20 cellular contexts compared by ENCODE assay signal in genomic region chr6:127841811-127842210, GRCh38. TPM values are rescaled to one million over a fixed set of nuclear protein-coding genes. Genes with fewer than 3 reads are reported as not detected.
DNase-seq lines count a peak whose midpoint lies in the region; TF ChIP-seq lines count a peak whose summit lies in the region.
"Had no signal": no experiment of that assay in that cellular context is flagged by ENCODE, and none has a peak within 500 bp of the region (broad histone marks: within the 10 kb centered on the region; RNA-seq: fewer than 3 reads in every experiment).

No MANE protein-coding gene starts in this region.

- H3K18ac ChIP-seq in mesenchymal stem cell (ENCODE audit: low read depth in 1 of 2, low read length in 2 of 2) = no peak overlapping the region

- TF ChIP-seq CTCF in choroid plexus epithelial cell (conservative IDR thresholded peaks at IDR 0.05; ENCODE audit: low read depth, low read length) (no peak), type B pancreatic cell (conservative IDR thresholded peaks at IDR 0.05) (no peak), chondrocyte (IDR thresholded peaks at IDR 0.05) (no peak)

- no peak overlapping the region for H3K4me3 ChIP-seq in choroid plexus epithelial cell (ENCODE audit: low read depth, low read length)
- H3K4me3 ChIP-seq in mesenchymal stem cell (ENCODE audit: insufficient read depth in 1 of 2, low read depth in 1 of 2, low read length in 2 of 2) = no peak overlapping the region
- H3K4me3 ChIP-seq: A549 had no signal

- no peaks in the 10 kb centered on the region for H3K27me3 ChIP-seq in mesenchymal stem cell (ENCODE audit: control insufficient read depth in 1 of 2, insufficient read depth in 1 of 2, low read length in 2 of 2)

- no peaks in the 10 kb centered on the region for H3K36me3 ChIP-seq in mesenchymal stem cell (ENCODE audit: control insufficient read depth in 1 of 2, insufficient read depth in 2 of 2, low read depth in 1 of 2, low read length in 2 of 2)

- no peaks in the 10 kb centered on the region for H3K9me3 Mint-ChIP-seq in type B pancreatic cell
- H3K9me3 Mint-ChIP-seq in chondrocyte (ENCODE audit: low read depth) = peaks cover 11% of the 10 kb centered on the region

- no peak overlapping the region for H2BK120ac ChIP-seq in mesenchymal stem cell (ENCODE audit: low read depth, low read length)

- H2BK15ac ChIP-seq in mesenchymal stem cell (ENCODE audit: low read depth, poor library complexity, severe bottlenecking) = no peak overlapping the region

- H3K4me2 ChIP-seq in mesenchymal stem cell (ENCODE audit: low read length, poor library complexity, severe bottlenecking) = no peak overlapping the region
- H3K4me2 ChIP-seq: A549, KMS-11 had no signal

- no peak overlapping the region for H3K23ac ChIP-seq in mesenchymal stem cell (ENCODE audit: low read length in 2 of 2)

- H2AFZ ChIP-seq in mesenchymal stem cell (ENCODE audit: low read depth, low read length) = no peak overlapping the region

- H3K27ac ChIP-seq in mesenchymal stem cell (ENCODE audit: low read length, poor library complexity, severe bottlenecking) = no peak overlapping the region
- H3K27ac ChIP-seq: A549, KMS-11 had no signal

- H3K27ac Mint-ChIP-seq in type B pancreatic cell (no peak overlapping the region), chondrocyte (ENCODE audit: unreplicated experiment) (no peak overlapping the region)
- H3K27ac Mint-ChIP-seq: CD4-positive, CD25-positive, alpha-beta regulatory T cell had no signal

- H3K9me3 ChIP-seq in mesenchymal stem cell (ENCODE audit: control insufficient read depth, low read length) = no peaks in the 10 kb centered on the region
- H3K9me3 ChIP-seq: A549 had no signal

- no peak overlapping the region for H3K4ac ChIP-seq in mesenchymal stem cell (ENCODE audit: low read depth in 1 of 2, low read length in 2 of 2)

- no peak overlapping the region for H4K8ac ChIP-seq in mesenchymal stem cell (ENCODE audit: low read length)

- no peaks in the 10 kb centered on the region for H3K79me1 ChIP-seq in mesenchymal stem cell (replicated peaks; ENCODE audit: low read length, poor library complexity, severe bottlenecking)

- H3K14ac ChIP-seq in mesenchymal stem cell (ENCODE audit: low read length in 2 of 2) = no peak overlapping the region

- H3K4me1 Mint-ChIP-seq in type B pancreatic cell (ENCODE audit: unreplicated experiment) (no peaks in the 10 kb centered on the region), chondrocyte (ENCODE audit: low read depth) (peaks cover 23% of the 10 kb centered on the region)

- WGBS in mesenchymal stem cell = no CpG with 5 or more reads among the region's 1 CpG

- no peak overlapping the region for H4K91ac ChIP-seq in mesenchymal stem cell (ENCODE audit: low read length)

- no peak overlapping the region for H3K9ac ChIP-seq in mesenchymal stem cell (ENCODE audit: low read length)
- H3K9ac ChIP-seq: KMS-11 had no signal

- no peak overlapping the region for H2BK12ac ChIP-seq in mesenchymal stem cell (ENCODE audit: low read length in 2 of 2)

- H2BK5ac ChIP-seq in mesenchymal stem cell (ENCODE audit: low read depth, low read length, poor library complexity, severe bottlenecking) = no peak overlapping the region

- H2AK5ac ChIP-seq in mesenchymal stem cell (ENCODE audit: low read length, severe bottlenecking) = no peak overlapping the region

- DNase-seq in AG20443 (ENCODE audit: low spot score) (peak; percentile 35), HCEC 1CT (peak; percentile 10), choroid plexus epithelial cell (ENCODE audit: low read depth) (peak; percentile 24), mesenchymal stem cell (peak; percentile 6), type B pancreatic cell (ENCODE audit: extremely low spot score, unreplicated experiment) (no peak), NOMO-1 (lab: John Stamatoyannopoulos, UW; ENCODE audit: unreplicated experiment in 2 of 2) (no peak), chondrocyte (ENCODE audit: low spot score) (no peak)
- DNase-seq in activated naive CD4-positive, alpha-beta T cell treated with Interleukin-2 at 50 U/mL for 16 hours = no peak
- DNase-seq: Calu3; CD4-positive, CD25-positive, alpha-beta regulatory T cell; DMS79 treated with DMSO at 0.1 percent for 48 hours; MM.1S; NCI-H1105 treated with DMSO at 0.1 percent for 48 hours; NCI-H187; NCI-H446 treated with DMSO at 0.1 percent for 48 hours; NCI-H774; Right ventricle myocardium superior had no signal

- peaks cover 1% of the 10 kb centered on the region for H3K4me1 ChIP-seq in mesenchymal stem cell (ENCODE audit: control insufficient read depth, insufficient read depth, low read depth, low read length)
- H3K4me1 ChIP-seq: A549 had no signal

- H3K27me3 Mint-ChIP-seq in type B pancreatic cell (no peaks in the 10 kb centered on the region), chondrocyte (ENCODE audit: low read depth) (peaks cover 1% of the 10 kb centered on the region)

- H3K4me3 Mint-ChIP-seq in type B pancreatic cell (no peak overlapping the region), chondrocyte (ENCODE audit: unreplicated experiment) (no peak overlapping the region)
- H3K4me3 Mint-ChIP-seq: CD4-positive, CD25-positive, alpha-beta regulatory T cell had no signal

- H3K36me3 Mint-ChIP-seq in type B pancreatic cell (no peaks in the 10 kb centered on the region), chondrocyte (ENCODE audit: low read depth) (no peaks in the 10 kb centered on the region)
- H3K36me3 Mint-ChIP-seq: CD4-positive, CD25-positive, alpha-beta regulatory T cell had no signal

RNA-seq across cellular contexts. Expression of gene THEMIS, which starts 59.0 kb away (rescaled TPM):
- polyA plus RNA-seq in mesenchymal stem cell (2013, experiment 1 of 2) = not detected
- not detected for polyA plus RNA-seq in mesenchymal stem cell (2013, experiment 2 of 2)
- total RNA-seq in type B pancreatic cell (ENCODE audit: low replicate concordance) (not detected in 2 replicates), chondrocyte (not detected in 3 replicates)
- total RNA-seq: Calu3, H4 had no signal
- polyA plus RNA-seq: A549 had no signal

Comparison
In these comparisons a context has a peak if more than half of its experiments do, and no peak if none do; other contexts are left out.
1. DNase-seq: peak in AG20443 (single experiment), HCEC 1CT (single experiment), choroid plexus epithelial cell (single experiment) and mesenchymal stem cell (single experiment); none in activated naive CD4-positive, alpha-beta T cell treated with Interleukin-2 at 50 U/mL for 16 hours (single experiment), type B pancreatic cell (single experiment), NOMO-1 (0 of 2) and chondrocyte (single experiment).